ENCODE assay signal across 13 cellular contexts in the genomic region with DNA sequence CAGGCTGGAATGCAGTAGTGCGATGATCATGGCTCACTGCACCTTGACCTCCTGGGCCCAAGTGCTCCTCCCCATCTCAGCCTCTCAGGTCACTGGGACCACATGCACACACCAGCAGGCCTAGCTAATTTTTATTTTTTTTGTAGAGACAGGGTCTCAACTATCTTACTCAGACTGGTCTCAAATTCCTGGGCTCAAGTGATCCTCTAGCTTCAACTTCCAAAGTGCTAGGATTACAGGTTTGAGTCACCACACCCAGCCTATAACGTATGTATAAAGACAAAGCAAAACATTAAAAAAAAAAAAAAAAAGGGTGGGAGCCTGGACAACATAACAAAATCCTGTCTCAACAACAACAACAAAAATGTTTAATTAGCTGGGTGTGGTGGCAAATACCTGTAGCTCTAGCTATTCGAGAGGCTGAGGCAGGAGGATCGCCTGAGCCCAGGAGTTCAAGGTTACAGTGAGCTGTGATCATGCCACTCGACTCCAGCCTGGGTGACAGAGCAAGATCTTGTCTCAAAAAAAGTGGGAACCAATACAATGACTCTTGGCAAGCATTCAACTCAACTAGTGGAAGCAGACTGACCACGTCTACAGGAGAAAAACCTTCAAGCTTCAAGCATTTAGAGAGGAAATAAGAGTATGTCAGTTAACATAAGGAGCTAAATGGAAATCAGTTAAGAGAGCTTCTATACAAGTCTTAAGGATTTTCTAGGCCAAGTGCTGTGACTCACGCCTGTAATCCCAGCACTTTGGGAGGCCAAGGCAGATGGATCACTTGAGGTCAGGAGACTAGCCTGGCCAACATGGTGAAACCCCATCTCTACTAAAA. TPM values are rescaled to one million over a fixed set of nuclear protein-coding genes. Genes with fewer than 3 reads are reported as not detected.
DNase-seq lines count a peak whose midpoint lies in the region; ATAC-seq and TF ChIP-seq lines count a peak whose summit lies in the region.
"Had no signal": no experiment of that assay in that cellular context is flagged by ENCODE, and none has a peak within 500 bp of the region (broad histone marks: within the 10 kb centered on the region; RNA-seq: fewer than 3 reads in every experiment).

No MANE protein-coding gene starts in this region.

- H3K4me3 Mint-ChIP-seq in natural killer cell, result peak overlapping the region; percentile 49

- WGBS in adrenal gland, 4 donors, result 40 to 52% (median 45%) methylated on average over 7 of the region's 7 CpGs

- peak overlapping the region in 1 of 2 donors; percentile 10 for H3K27ac Mint-ChIP-seq in natural killer cell

- no peak for TF ChIP-seq POLR2A in adrenal gland (IDR thresholded peaks at IDR 0.05)

- H3K27me3 Mint-ChIP-seq in natural killer cell (ENCODE audit: low read depth in 2 of 2), result no peaks in the 10 kb centered on the region

- TF ChIP-seq CTCF in adrenal gland (IDR thresholded peaks at IDR 0.05) (no peak), natural killer cell (IDR thresholded peaks at IDR 0.05) (no peak)

- H3K9me3 ChIP-seq in adrenal gland (replicated peaks in 1 of 3), result no peaks in the 10 kb centered on the region
- H3K9me3 ChIP-seq: lower lobe of right lung had no signal

- DNase-seq in Daoy (ENCODE audit: low read depth) (peak; percentile 39), KG1 (lab: John Stamatoyannopoulos, UW) (peak; percentile 19), adrenal gland (peak in 3 of 7 donors; percentile 37 to 61 (median 45)), natural killer cell (no peak), NCI-H510A treated with DMSO at 0.1 percent for 48 hours (lab: John Stamatoyannopoulos, UW) (no peak), NCI-H345 (lab: John Stamatoyannopoulos, UW) (no peak)
- DNase-seq: activated CD4-positive, alpha-beta T cell treated with anti-CD3 and anti-CD28 coated beads, Interleukin-2, amount 50 U/mL, for 48 hours; effector CD4-positive, alpha-beta T cell; lower lobe of right lung; NCI-H510A had no signal

- H3K27me3 ChIP-seq in adrenal gland, result no peaks in the 10 kb centered on the region

- H3K36me3 ChIP-seq in adrenal gland (replicated peaks in 1 of 2), result no peaks in the 10 kb centered on the region

- no peaks in the 10 kb centered on the region for H3K9me3 Mint-ChIP-seq in natural killer cell

- ATAC-seq in natural killer cell (no peak), HG02938 (IDR thresholded peaks at IDR 0.05; ENCODE audit: unreplicated experiment) (no peak), GM19455 (IDR thresholded peaks at IDR 0.05; ENCODE audit: unreplicated experiment) (no peak)
- ATAC-seq: lower lobe of right lung had no signal

- peak overlapping the region in 4 of 5 donors; percentile 36 to 66 (median 53) for H3K27ac ChIP-seq in adrenal gland
- H3K27ac ChIP-seq: HL-60, lower lobe of right lung had no signal

- H3K36me3 Mint-ChIP-seq in natural killer cell, result no peaks in the 10 kb centered on the region

- peaks cover 34 to 39% of the 10 kb centered on the region in 2 donors for H3K4me1 ChIP-seq in adrenal gland (replicated peaks in 1 of 2)

- peaks cover 44 to 48% of the 10 kb centered on the region in 2 donors for H3K4me1 Mint-ChIP-seq in natural killer cell

- H3K4me3 ChIP-seq in adrenal gland, result no peak overlapping the region
- H3K4me3 ChIP-seq: lower lobe of right lung had no signal

- intact Hi-C loops in adrenal gland (cut with DNase I) (no loop called here), natural killer cell (cut with micrococcal nuclease) (no loop called here)

RNA-seq across cellular contexts. Expression of a gene that starts 2.6 kb away (rescaled TPM):
- 36.6 and 49.1 TPM in 2 replicates for total RNA-seq in Daoy (2014; rRNA removed; shearing (Covaris generic))
- total RNA-seq in adrenal gland, result 10 to 100 TPM; 30.6 to 60.4 (median 43.9) TPM
- 10 to 100 TPM; 52.3 to 73.9 (median 60.9) TPM for polyA plus RNA-seq in adrenal gland
- total RNA-seq in natural killer cell, result 10 to 100 TPM; 56.1 to 68.7 (median 59.7) TPM

RNA-seq across cellular contexts. Expression of a gene that starts 16.2 kb away (rescaled TPM):
- total RNA-seq in Daoy (2014; rRNA removed; shearing (Covaris generic)), result 40.3 and 49.1 TPM in 2 replicates
- total RNA-seq in adrenal gland (10 to 100 TPM; 35.5 to 51.5 (median 44.5) TPM), natural killer cell (10 to 100 TPM; 35.0 to 44.5 (median 40.8) TPM)
- 100 to 1,000 TPM in 2 of 3 donors, 10 to 100 TPM in 1; 55.3 to 165 (median 131) TPM for polyA plus RNA-seq in adrenal gland

RNA-seq across cellular contexts. Expression of a gene that starts 16.4 kb away (rescaled TPM):
- 107 and 126 TPM in 2 replicates for total RNA-seq in Daoy (2014; rRNA removed; shearing (Covaris generic))
- total RNA-seq in adrenal gland (100 to 1,000 TPM; 119 to 174 (median 133) TPM), natural killer cell (100 to 1,000 TPM in 2 of 3 donors, 10 to 100 TPM in 1; 96.3 to 107 (median 100) TPM)
- polyA plus RNA-seq in adrenal gland, result 10 to 100 TPM; 66.8 to 89.0 (median 79.0) TPM

RNA-seq across cellular contexts. Expression of a gene that starts 26.6 kb away (rescaled TPM):
- 4.0 and 5.5 TPM in 2 replicates for total RNA-seq in Daoy (2014; rRNA removed; shearing (Covaris generic))
- total RNA-seq in adrenal gland (10 to 100 TPM in 6 of 8 donors, 1 to 10 TPM in 2; 3.1 to 29.2 (median 17.9) TPM), natural killer cell (10 to 100 TPM; 24.2 to 28.1 (median 26.1) TPM)
- 10 to 100 TPM in 2 of 3 donors, 1 to 10 TPM in 1; 6.1 to 83.7 (median 72.5) TPM for polyA plus RNA-seq in adrenal gland

RNA-seq across cellular contexts. Expression of a gene that starts 31.1 kb away (rescaled TPM):
- 58.5 and 62.8 TPM in 2 replicates for total RNA-seq in Daoy (2014; rRNA removed; shearing (Covaris generic))
- total RNA-seq in adrenal gland (100 to 1,000 TPM in 7 of 8 donors, 10 to 100 TPM in 1; 96.8 to 207 (median 149) TPM), natural killer cell (10 to 100 TPM; 63.9 to 75.2 (median 64.8) TPM)
- 100 to 1,000 TPM; 356 to 568 (median 360) TPM for polyA plus RNA-seq in adrenal gland

Comparison
In these comparisons a context has a peak if more than half of its experiments do, and no peak if none do; other contexts are left out.
1. DNase-seq: peak in Daoy (single experiment) and KG1 (single experiment); none in natural killer cell (single experiment), NCI-H510A treated with DMSO at 0.1 percent for 48 hours (single experiment) and NCI-H345 (single experiment).